ENCODE assay signal across 16 cellular contexts in genomic region chr9:29548436-29548835, GRCh38.
DNase-seq lines count a peak whose midpoint lies in the region; ATAC-seq and TF ChIP-seq lines count a peak whose summit lies in the region.
"Had no signal": no experiment of that assay in that cellular context is flagged by ENCODE, and none has a peak within 500 bp of the region (broad histone marks: within the 10 kb centered on the region; RNA-seq: fewer than 3 reads in every experiment).

No MANE protein-coding gene starts in this region.

- H3K36me3 ChIP-seq in SK-N-SH (replicated peaks in 1 of 2; ENCODE audit: control insufficient read depth in 1 of 2, insufficient read depth in 2 of 2, low read length in 1 of 2) (no peaks in the 10 kb centered on the region), uterus (no peaks in the 10 kb centered on the region)
- H3K36me3 ChIP-seq: HAP-1 had no signal

- CTCF ChIA-PET in SK-N-SH (lab: Yijun Ruan, JAX) (interaction anchor here (1.2 kb wide), 1 partner anchor 10 kb away, joined by 3 read pairs; no protein-coding TSS in a partner anchor), GM10248 (lab: Yijun Ruan, JAX) (interaction anchor here (1.4 kb wide), 1 partner anchor 16 kb away, joined by 4 read pairs; no protein-coding TSS in a partner anchor)

- H3F3A ChIP-seq in SK-N-SH (replicated peaks; ENCODE audit: insufficient read depth), result no peaks in the 10 kb centered on the region

- no peak for DNase-seq in SK-N-SH
- DNase-seq in choroid plexus epithelial cell (ENCODE audit: low read depth), result peak; percentile 53
- peak; percentile 80 for DNase-seq in fibroblast of the aortic adventitia (ENCODE audit: low read depth)
- peak; percentile 32 to 60 for DNase-seq in uterus
- DNase-seq in GM10248 (ENCODE audit: extremely low spot score), result no peak
- DNase-seq in left colon, result no peak
- no peak for DNase-seq in HCEC 1CT
- DNase-seq: AML-193; Caco-2; CD4-positive, alpha-beta T cell had no signal

- H4K20me1 ChIP-seq in SK-N-SH (ENCODE audit: insufficient read depth), result no peaks in the 10 kb centered on the region

- 0 out of 4 replicates have a peak, but pooled peaks of 1 of the 2 experiments have one; percentile 20 for TF ChIP-seq EP300 in SK-N-SH (IDR thresholded peaks at IDR 0.05; ENCODE audit: borderline replicate concordance in 1 of 2, low read depth in 1 of 2, low read length in 1 of 2)

- H3K27me3 ChIP-seq in SK-N-SH (ENCODE audit: insufficient read depth), result no peaks in the 10 kb centered on the region
- no peaks in the 10 kb centered on the region for H3K27me3 ChIP-seq in uterus

- no peak for TF ChIP-seq POLR2A in uterus (IDR thresholded peaks at IDR 0.05)

- no peak overlapping the region for H2AFZ ChIP-seq in SK-N-SH (ENCODE audit: low read depth)

- TF ChIP-seq RAD21 in SK-N-SH (IDR thresholded peaks at IDR 0.05; ENCODE audit: low read length), result no peak

- ATAC-seq in SK-N-SH treated with all-trans-retinoic acid at 6 μM for 48 hours (no peak), left colon (no peak)
- ATAC-seq: A549 had no signal

- 56% methylated on average over 3 of the region's 3 CpGs for WGBS in SK-N-SH (ENCODE audit: low lambda C conversion rate)

- no peaks in the 10 kb centered on the region for H3K4me1 ChIP-seq in SK-N-SH (ENCODE audit: control insufficient read depth in 1 of 2, insufficient read depth in 2 of 2, low read depth in 1 of 2, low read length in 1 of 2)
- no peaks in the 10 kb centered on the region for H3K4me1 ChIP-seq in uterus
- H3K4me1 ChIP-seq: A549, Caco-2, HAP-1 had no signal

- H3K27ac ChIP-seq in SK-N-SH (ENCODE audit: low read depth in 2 of 2, low read length in 1 of 2), result no peak overlapping the region
- peak overlapping the region; percentile 73 to 83 for H3K27ac ChIP-seq in uterus
- H3K27ac ChIP-seq: 22Rv1, A549, C4-2B, HL-60 had no signal

- H3K79me2 ChIP-seq in SK-N-SH (ENCODE audit: insufficient read depth), result no peaks in the 10 kb centered on the region

- no peak overlapping the region for H3K9ac ChIP-seq in SK-N-SH

- intact Hi-C loops in uterus (cut with DNase I; ENCODE audit: low total_unique reads) (loop anchor here (10.0 kb wide), 1 partner anchor 56 kb away; no protein-coding TSS in a partner anchor), left colon (cut with DNase I, micrococcal nuclease) (no loop called here)

- H3K9me2 ChIP-seq in SK-N-SH, result no peaks in the 10 kb centered on the region

- POLR2A ChIA-PET in SK-N-SH (lab: Yijun Ruan, JAX), result no interaction called here
- POLR2A ChIA-PET in GM10248 (lab: Yijun Ruan, JAX), result no interaction called here

- H3K4me3 ChIP-seq in SK-N-SH (ENCODE audit: low read depth in 2 of 2, low read length in 1 of 2), result no peak overlapping the region
- H3K4me3 ChIP-seq in choroid plexus epithelial cell (ENCODE audit: low read depth, low read length), result no peak overlapping the region
- H3K4me3 ChIP-seq in fibroblast of the aortic adventitia (ENCODE audit: low read depth, low read length), result no peak overlapping the region
- no peak overlapping the region for H3K4me3 ChIP-seq in uterus
- H3K4me3 ChIP-seq: A549, HAP-1 had no signal

- TF ChIP-seq CTCF in SK-N-SH (IDR thresholded peaks at IDR 0.05) (no peak), choroid plexus epithelial cell (conservative IDR thresholded peaks at IDR 0.05; ENCODE audit: low read depth, low read length) (no peak), fibroblast of the aortic adventitia (IDR thresholded peaks at IDR 0.05; ENCODE audit: insufficient read depth, low read length) (no peak), uterus (IDR thresholded peaks at IDR 0.05) (no peak), GM10248 (IDR thresholded peaks at IDR 0.05; ENCODE audit: control extremely low read depth, extremely low read depth, low read depth, missing control alignments) (no peak)

- H3K9me3 ChIP-seq in SK-N-SH (no peaks in the 10 kb centered on the region), uterus (no peaks in the 10 kb centered on the region)
- H3K9me3 ChIP-seq: A549, Caco-2, HAP-1 had no signal

- H3K4me2 ChIP-seq in SK-N-SH, result no peak overlapping the region
- H3K4me2 ChIP-seq: A549 had no signal

TF ChIP-seq in SK-N-SH, 30 proteins besides CTCF, POLR2A, EP300 and RAD21:
- TF ChIP-seq TAF1 (IDR thresholded peaks at IDR 0.05; ENCODE audit: borderline replicate concordance, low read depth, low read length), result no peak
- 0 out of 2 replicates have a peak, but pooled peaks have one; percentile 16 for TF ChIP-seq NFIC (IDR thresholded peaks at IDR 0.05; ENCODE audit: borderline replicate concordance)
- TF ChIP-seq TCF12 (IDR thresholded peaks at IDR 0.05), result 0 out of 2 replicates have a peak, but pooled peaks have one; percentile 9

TF ChIP-seq in SK-N-SH treated with all-trans-retinoic acid at 6 μM for 48 hours, 23 proteins besides CTCF, POLR2A, EP300 and RAD21:
- no peak for TF ChIP-seq ESRRG (CRISPR knock-in tag; IDR thresholded peaks at IDR 0.05)
TF ChIP-seq in SK-N-SH treated with all-trans-retinoic acid at 6 μM for 48 hours: peak in this region for 0.

Comparison
In these comparisons a context has a peak if more than half of its experiments do, and no peak if none do; other contexts are left out.
1. DNase-seq: peak in choroid plexus epithelial cell (single experiment), fibroblast of the aortic adventitia (single experiment) and uterus (2 of 2); none in SK-N-SH (single experiment), GM10248 (single experiment), left colon (0 of 2) and HCEC 1CT (single experiment).
2. H3K27ac ChIP-seq: peak in uterus (2 of 2); none in SK-N-SH (0 of 2).